ENCODE assay signal across 13 cellular contexts in genomic region chr2:192197387-192197786, GRCh38. TPM values are rescaled to one million over a fixed set of nuclear protein-coding genes. Genes with fewer than 3 reads are reported as not detected.
DNase-seq lines count a peak whose midpoint lies in the region; TF ChIP-seq lines count a peak whose summit lies in the region.
"Had no signal": no experiment of that assay in that cellular context is flagged by ENCODE, and none has a peak within 500 bp of the region (broad histone marks: within the 10 kb centered on the region; RNA-seq: fewer than 3 reads in every experiment).

No MANE protein-coding gene starts in this region.

- BruUV-seq in A673 (replicated peaks; lab: Mats Ljungman, UMichigan) = no TSS peak

- H3K27me3 Mint-ChIP-seq in HFFc6 (ENCODE audit: insufficient read depth) (peaks cover 39% of the 10 kb centered on the region), endothelial cell (ENCODE audit: unreplicated experiment) (peaks cover 27% of the 10 kb centered on the region)
- peaks cover 45% of the 10 kb centered on the region for H3K27me3 Mint-ChIP-seq in activated naive CD4-positive, alpha-beta T cell treated with anti-CD3 and anti-CD28 coated beads, Interleukin-2, amount 10 ng/mL, durations not matched to agents 7 days and 5 days

- POLR2A ChIA-PET in A673 (lab: Charles Lee; ENCODE audit: low non-redundant PET) = no interaction called here

- intact Hi-C loops in A673 (cut with micrococcal nuclease; ENCODE audit: unreplicated experiment) = loop anchor here (10.0 kb wide), 3 partner anchors 357 to 1387 kb away; no protein-coding TSS in a partner anchor
- intact Hi-C loops in head of caudate nucleus (cut with DNase I) = loop anchor here (2.0 to 5.0 kb wide), 2 partner anchors 90 to 385 kb away; no protein-coding TSS in a partner anchor

- H3K36me3 ChIP-seq in A673 (ENCODE audit: insufficient read depth, low read length, poor library complexity, severe bottlenecking) = no peaks in the 10 kb centered on the region
- H3K36me3 ChIP-seq: left lung had no signal

- no peak overlapping the region for H3K4me3 Mint-ChIP-seq in HFFc6
- H3K4me3 Mint-ChIP-seq in endothelial cell (ENCODE audit: unreplicated experiment) = no peak overlapping the region
- no peak overlapping the region for H3K4me3 Mint-ChIP-seq in activated naive CD4-positive, alpha-beta T cell treated with anti-CD3 and anti-CD28 coated beads, Interleukin-2, amount 10 ng/mL, durations not matched to agents 7 days and 5 days

- H3K4me3 ChIP-seq in A673 (ENCODE audit: low read depth, low read length, poor library complexity, severe bottlenecking) = peak overlapping the region; percentile 85
- H3K4me3 ChIP-seq: GM12878, left lung had no signal

- CTCF ChIA-PET in A673 (lab: Charles Lee) = no interaction called here
- CTCF ChIA-PET in activated naive CD4-positive, alpha-beta T cell treated with anti-CD3 and anti-CD28 coated beads, Interleukin-2, amount 10 ng/mL, durations not matched to agents 7 days and 5 days (lab: Charles Lee) = no interaction called here

- H3K9me3 Mint-ChIP-seq in HFFc6 = no peaks in the 10 kb centered on the region
- no peaks in the 10 kb centered on the region for H3K9me3 Mint-ChIP-seq in endothelial cell (ENCODE audit: unreplicated experiment)
- no peaks in the 10 kb centered on the region for H3K9me3 Mint-ChIP-seq in activated naive CD4-positive, alpha-beta T cell treated with anti-CD3 and anti-CD28 coated beads, Interleukin-2, amount 10 ng/mL, durations not matched to agents 7 days and 5 days
- H3K9me3 Mint-ChIP-seq: activated naive CD4-positive, alpha-beta T cell treated with anti-CD3 and anti-CD28 coated beads, Interleukin-2, amount 50 U/mL, for 72 hours; CD4-positive, alpha-beta T cell had no signal

- DNase-seq in A673 (ENCODE audit: low spot score) (peak; percentile 58), HFFc6 (no peak), SW480 (ENCODE audit: low spot score) (peak; percentile 7), head of caudate nucleus (peak in 34 of 42 donors; percentile 0 to 81 (median 58)), endothelial cell (ENCODE audit: low spot score) (no peak), SHP77 treated with DMSO at 0.1 percent for 48 hours (lab: John Stamatoyannopoulos, UW) (no peak), HUDEP-2 (lab: John Stamatoyannopoulos, UW; ENCODE audit: unreplicated experiment in 76 of 76) (no peak)
- DNase-seq in activated naive CD4-positive, alpha-beta T cell treated with anti-CD3 and anti-CD28 coated beads, Interleukin-2, amount 10 ng/mL, durations not matched to agents 7 days and 5 days = no peak
- DNase-seq: CD4-positive, alpha-beta T cell; left lung had no signal

- H3K4me1 Mint-ChIP-seq in HFFc6 (ENCODE audit: low read depth) (peaks cover 18% of the 10 kb centered on the region), endothelial cell (ENCODE audit: unreplicated experiment) (peaks cover 16% of the 10 kb centered on the region)
- peaks cover 29% of the 10 kb centered on the region for H3K4me1 Mint-ChIP-seq in activated naive CD4-positive, alpha-beta T cell treated with anti-CD3 and anti-CD28 coated beads, Interleukin-2, amount 10 ng/mL, durations not matched to agents 7 days and 5 days

- H3K27ac ChIP-seq in A673 (ENCODE audit: low read depth, low read length, poor library complexity, severe bottlenecking) = no peak overlapping the region
- H3K27ac ChIP-seq: left lung had no signal

- H3K36me3 Mint-ChIP-seq in HFFc6 (ENCODE audit: low read depth) (no peaks in the 10 kb centered on the region), endothelial cell (ENCODE audit: low read depth, unreplicated experiment) (no peaks in the 10 kb centered on the region)
- H3K36me3 Mint-ChIP-seq in activated naive CD4-positive, alpha-beta T cell treated with anti-CD3 and anti-CD28 coated beads, Interleukin-2, amount 10 ng/mL, durations not matched to agents 7 days and 5 days = no peaks in the 10 kb centered on the region
- H3K36me3 Mint-ChIP-seq: activated naive CD4-positive, alpha-beta T cell treated with anti-CD3 and anti-CD28 coated beads, Interleukin-2, amount 50 U/mL, for 72 hours had no signal

- TF ChIP-seq CTCF in A673 (conservative IDR thresholded peaks at IDR 0.05; ENCODE audit: low read depth, low read length) (peak; percentile 64), HFFc6 (IDR thresholded peaks at IDR 0.05) (peak; percentile 52; the same call in 1 of the 2 replicates), endothelial cell (IDR thresholded peaks at IDR 0.05; ENCODE audit: unreplicated experiment) (no peak)

- H3K27ac Mint-ChIP-seq in HFFc6 (no peak overlapping the region), endothelial cell (ENCODE audit: unreplicated experiment) (no peak overlapping the region)
- no peak overlapping the region for H3K27ac Mint-ChIP-seq in activated naive CD4-positive, alpha-beta T cell treated with anti-CD3 and anti-CD28 coated beads, Interleukin-2, amount 10 ng/mL, durations not matched to agents 7 days and 5 days
- H3K27ac Mint-ChIP-seq: activated naive CD4-positive, alpha-beta T cell treated with anti-CD3 and anti-CD28 coated beads, Interleukin-2, amount 50 U/mL, for 72 hours; CD4-positive, alpha-beta T cell had no signal

- H3K4me1 ChIP-seq in A673 (ENCODE audit: insufficient read depth, low read length, poor library complexity, severe bottlenecking) = peaks cover 5% of the 10 kb centered on the region

- H3K9me3 ChIP-seq in A673 (ENCODE audit: low read depth, low read length, poor library complexity, severe bottlenecking) = no peaks in the 10 kb centered on the region
- H3K9me3 ChIP-seq: left lung had no signal

- no peaks in the 10 kb centered on the region for H3K27me3 ChIP-seq in A673 (replicated peaks; ENCODE audit: insufficient read depth, low read depth, low read length, poor library complexity)

RNA-seq across cellular contexts. Expression of gene TMEFF2, which starts 2.7 kb away (rescaled TPM):
- 6.0 and 7.0 TPM in 2 replicates for total RNA-seq in A673 (2021)
- total RNA-seq in HFFc6 (2021; fragmentation: NEBNext Ultra II Directional; extraction: Animal tissue kit (Norgen Biotek cat#: 25700)) = under 1 TPM in 3 of 6 experiments, not detected in 3; 0.18 to 0.25 (median 0.22) TPM
- 0.10 TPM for total RNA-seq in endothelial cell (ENCODE audit: unreplicated experiment)
- total RNA-seq: activated naive CD4-positive, alpha-beta T cell treated with anti-CD3 and anti-CD28 coated beads, Interleukin-2, amount 50 U/mL, for 72 hours; CD4-positive, alpha-beta T cell; GM12878; left lung; pulmonary artery endothelial cell had no signal

Comparison
In these comparisons a context has a peak if more than half of its experiments do, and no peak if none do; other contexts are left out.
1. DNase-seq: peak in A673 (single experiment), SW480 (single experiment) and head of caudate nucleus (34 of 42); none in HFFc6 (single experiment), endothelial cell (single experiment), SHP77 treated with DMSO at 0.1 percent for 48 hours (single experiment), activated naive CD4-positive, alpha-beta T cell treated with anti-CD3 and anti-CD28 coated beads, Interleukin-2, amount 10 ng/mL, durations not matched to agents 7 days and 5 days (single experiment) and HUDEP-2 (0 of 76).